Comparison of ENCODE assay signal across 15 cellular contexts in genomic region chr13:39040206-39040605, GRCh38. TPM values are rescaled to one million over a fixed set of nuclear protein-coding genes. Genes with fewer than 3 reads are reported as not detected.
DNase-seq lines count a peak whose midpoint lies in the region; ATAC-seq lines count a peak whose summit lies in the region.
"Had no signal": no experiment of that assay in that cellular context is flagged by ENCODE, and none has a peak within 500 bp of the region (broad histone marks: within the 10 kb centered on the region; RNA-seq: fewer than 3 reads in every experiment).

No MANE protein-coding gene starts in this region.

- no CpG with 5 or more reads among the region's 1 CpG for WGBS in mesenchymal stem cell

- no peaks in the 10 kb centered on the region for H3K27me3 Mint-ChIP-seq in activated T-helper 2 cell treated with anti-CD3 and anti-CD28 coated beads, Interferon-gamma antibody, Interleukin-2, Interleukin-4, amounts not matched to agents 10 μg/mL and 5 μg/mL and 100 μg/mL, durations not matched to agents 14 hours and 24 hours and 36 hours (ENCODE audit: low read depth)
- H3K27me3 Mint-ChIP-seq: CD4-positive, alpha-beta memory T cell; effector memory CD8-positive, alpha-beta T cell had no signal

- no peak overlapping the region for H2BK120ac ChIP-seq in mesenchymal stem cell (ENCODE audit: low read depth, low read length)

- H3K27me3 ChIP-seq in ACC112 (ENCODE audit: insufficient read depth, low read length) (no peaks in the 10 kb centered on the region), mesenchymal stem cell (ENCODE audit: control insufficient read depth in 1 of 2, insufficient read depth in 1 of 2, low read length in 2 of 2) (no peaks in the 10 kb centered on the region)
- H3K27me3 ChIP-seq: heart right ventricle had no signal

- peak overlapping the region; percentile 51 for H3K27ac Mint-ChIP-seq in activated T-helper 2 cell treated with anti-CD3 and anti-CD28 coated beads, Interferon-gamma antibody, Interleukin-2, Interleukin-4, amounts not matched to agents 10 μg/mL and 5 μg/mL and 100 μg/mL, durations not matched to agents 14 hours and 24 hours and 36 hours

- H3K18ac ChIP-seq in mesenchymal stem cell (ENCODE audit: low read depth in 1 of 2, low read length in 2 of 2), result no peak overlapping the region

- no peak overlapping the region for H3K14ac ChIP-seq in mesenchymal stem cell (ENCODE audit: low read length in 2 of 2)

- H3K4me1 Mint-ChIP-seq in activated T-helper 2 cell treated with anti-CD3 and anti-CD28 coated beads, Interferon-gamma antibody, Interleukin-2, Interleukin-4, amounts not matched to agents 10 μg/mL and 5 μg/mL and 100 μg/mL, durations not matched to agents 14 hours and 24 hours and 36 hours (ENCODE audit: low read depth), result peaks cover 24% of the 10 kb centered on the region

- no peak overlapping the region for H3K27ac ChIP-seq in ACC112 (ENCODE audit: low read depth, low read length)
- H3K27ac ChIP-seq in mesenchymal stem cell (ENCODE audit: low read length, poor library complexity, severe bottlenecking), result no peak overlapping the region

- H3K4ac ChIP-seq in mesenchymal stem cell (ENCODE audit: low read depth in 1 of 2, low read length in 2 of 2), result no peak overlapping the region

- no peak overlapping the region for H2AK5ac ChIP-seq in mesenchymal stem cell (ENCODE audit: low read length, severe bottlenecking)

- H3K9ac ChIP-seq in mesenchymal stem cell (ENCODE audit: low read length), result peak overlapping the region; percentile 55

- no peak overlapping the region for H3K23ac ChIP-seq in mesenchymal stem cell (ENCODE audit: low read length in 2 of 2)

- H3K4me3 ChIP-seq in ACC112 (ENCODE audit: low read depth, low read length) (peak overlapping the region; percentile 26), mesenchymal stem cell (ENCODE audit: insufficient read depth in 1 of 2, low read depth in 1 of 2, low read length in 2 of 2) (no peak overlapping the region)
- H3K4me3 ChIP-seq: lung had no signal

- intact Hi-C loops in activated T-helper 2 cell treated with anti-CD3 and anti-CD28 coated beads, Interferon-gamma antibody, Interleukin-2, Interleukin-4, amounts not matched to agents 10 μg/mL and 5 μg/mL and 100 μg/mL, durations not matched to agents 14 hours and 24 hours and 36 hours (cut with micrococcal nuclease), result no loop called here

- no peak overlapping the region for H2BK12ac ChIP-seq in mesenchymal stem cell (ENCODE audit: low read length in 2 of 2)

- no peaks in the 10 kb centered on the region for H3K9me3 ChIP-seq in mesenchymal stem cell (ENCODE audit: control insufficient read depth, low read length)
- H3K9me3 ChIP-seq: heart right ventricle had no signal

- H3K4me1 ChIP-seq in ACC112 (ENCODE audit: control insufficient read depth, insufficient read depth, low read length, unreplicated experiment) (peaks cover 13% of the 10 kb centered on the region), mesenchymal stem cell (ENCODE audit: control insufficient read depth, insufficient read depth, low read depth, low read length) (peaks cover 2% of the 10 kb centered on the region)

- H3K79me1 ChIP-seq in mesenchymal stem cell (replicated peaks; ENCODE audit: low read length, poor library complexity, severe bottlenecking), result peaks cover 7% of the 10 kb centered on the region

- H2AFZ ChIP-seq in ACC112 (ENCODE audit: low read length, unreplicated experiment) (no peak overlapping the region), mesenchymal stem cell (ENCODE audit: low read depth, low read length) (no peak overlapping the region)

- H3K4me2 ChIP-seq in mesenchymal stem cell (ENCODE audit: low read length, poor library complexity, severe bottlenecking), result no peak overlapping the region

- ATAC-seq in GM18909 (IDR thresholded peaks at IDR 0.05; ENCODE audit: poor library complexity, unreplicated experiment) (no peak), HG02981 (IDR thresholded peaks at IDR 0.05; ENCODE audit: unreplicated experiment) (no peak)
- ATAC-seq: activated CD4-positive, CD25-positive, alpha-beta regulatory T cell treated with anti-CD3 and anti-CD28 coated beads, Interleukin-2, amount 50 U/mL, for 24 hours; effector memory CD8-positive, alpha-beta T cell; heart right ventricle had no signal

- H3K36me3 ChIP-seq in ACC112 (ENCODE audit: insufficient read depth, low read length) (no peaks in the 10 kb centered on the region), mesenchymal stem cell (ENCODE audit: control insufficient read depth in 1 of 2, insufficient read depth in 2 of 2, low read depth in 1 of 2, low read length in 2 of 2) (peaks cover 0 to 18% of the 10 kb centered on the region in 2 experiments)

- H2BK15ac ChIP-seq in mesenchymal stem cell (ENCODE audit: low read depth, poor library complexity, severe bottlenecking), result no peak overlapping the region

- DNase-seq in GF-D8 (lab: John Stamatoyannopoulos, UW), result peak; percentile 41
- no peak for DNase-seq in activated T-helper 2 cell treated with anti-CD3 and anti-CD28 coated beads, Interferon-gamma antibody, Interleukin-2, Interleukin-4, amounts not matched to agents 10 μg/mL and 5 μg/mL and 100 μg/mL, durations not matched to agents 14 hours and 24 hours and 36 hours (ENCODE audit: low spot score)
- DNase-seq in mesenchymal stem cell, result peak; percentile 22
- no peak for DNase-seq in NCI-H1436 (lab: John Stamatoyannopoulos, UW)
- DNase-seq in NCI-H748 (lab: John Stamatoyannopoulos, UW; ENCODE audit: unreplicated experiment), result no peak
- DNase-seq: CD4-positive, alpha-beta memory T cell; effector memory CD8-positive, alpha-beta T cell; heart right ventricle; KG1 had no signal

- no peak overlapping the region for H4K8ac ChIP-seq in mesenchymal stem cell (ENCODE audit: low read length)

- no peak overlapping the region for H2BK5ac ChIP-seq in mesenchymal stem cell (ENCODE audit: low read depth, low read length, poor library complexity, severe bottlenecking)

- H3K79me2 ChIP-seq in ACC112 (ENCODE audit: control insufficient read depth, insufficient read depth, low read length, unreplicated experiment), result peaks cover 34% of the 10 kb centered on the region

- H4K91ac ChIP-seq in mesenchymal stem cell (ENCODE audit: low read length), result no peak overlapping the region

- peaks cover 42% of the 10 kb centered on the region for H3K36me3 Mint-ChIP-seq in activated T-helper 2 cell treated with anti-CD3 and anti-CD28 coated beads, Interferon-gamma antibody, Interleukin-2, Interleukin-4, amounts not matched to agents 10 μg/mL and 5 μg/mL and 100 μg/mL, durations not matched to agents 14 hours and 24 hours and 36 hours (ENCODE audit: low read depth)

- no peaks in the 10 kb centered on the region for H3K9me3 Mint-ChIP-seq in activated T-helper 2 cell treated with anti-CD3 and anti-CD28 coated beads, Interferon-gamma antibody, Interleukin-2, Interleukin-4, amounts not matched to agents 10 μg/mL and 5 μg/mL and 100 μg/mL, durations not matched to agents 14 hours and 24 hours and 36 hours
- H3K9me3 Mint-ChIP-seq: CD4-positive, alpha-beta memory T cell; effector memory CD8-positive, alpha-beta T cell had no signal

- peak overlapping the region; percentile 61 for H3K4me3 Mint-ChIP-seq in activated T-helper 2 cell treated with anti-CD3 and anti-CD28 coated beads, Interferon-gamma antibody, Interleukin-2, Interleukin-4, amounts not matched to agents 10 μg/mL and 5 μg/mL and 100 μg/mL, durations not matched to agents 14 hours and 24 hours and 36 hours (ENCODE audit: low read depth)

RNA-seq across cellular contexts. Expression of gene NHLRC3, which starts 1.9 kb away (rescaled TPM):
- 21.6 and 22.5 TPM in 2 replicates for total RNA-seq in activated T-helper 2 cell treated with anti-CD3 and anti-CD28 coated beads, Interferon-gamma antibody, Interleukin-2, Interleukin-4, amounts not matched to agents 10 μg/mL and 5 μg/mL and 100 μg/mL, durations not matched to agents 14 hours and 24 hours and 36 hours
- 11.7 TPM for polyA plus RNA-seq in mesenchymal stem cell (2013, experiment 1 of 2)
- polyA plus RNA-seq in mesenchymal stem cell (2013, experiment 2 of 2), result 11.3 TPM

RNA-seq across cellular contexts. Expression of gene PROSER1, which starts 2.3 kb away (rescaled TPM):
- 90.9 and 92.0 TPM in 2 replicates for total RNA-seq in activated T-helper 2 cell treated with anti-CD3 and anti-CD28 coated beads, Interferon-gamma antibody, Interleukin-2, Interleukin-4, amounts not matched to agents 10 μg/mL and 5 μg/mL and 100 μg/mL, durations not matched to agents 14 hours and 24 hours and 36 hours
- 31.7 TPM for polyA plus RNA-seq in mesenchymal stem cell (2013, experiment 1 of 2)
- polyA plus RNA-seq in mesenchymal stem cell (2013, experiment 2 of 2), result 30.4 TPM

RNA-seq across cellular contexts. Expression of gene STOML3, which starts 49.6 kb away (rescaled TPM):
- total RNA-seq in activated T-helper 2 cell treated with anti-CD3 and anti-CD28 coated beads, Interferon-gamma antibody, Interleukin-2, Interleukin-4, amounts not matched to agents 10 μg/mL and 5 μg/mL and 100 μg/mL, durations not matched to agents 14 hours and 24 hours and 36 hours, result not detected in 2 replicates
- not detected for polyA plus RNA-seq in mesenchymal stem cell (2013, experiment 1 of 2)
- polyA plus RNA-seq in mesenchymal stem cell (2013, experiment 2 of 2), result not detected
- total RNA-seq: CD4-positive, alpha-beta memory T cell; heart right ventricle; ureter had no signal
- polyA plus RNA-seq: CD4-positive, alpha-beta memory T cell; heart right ventricle had no signal

Comparison
In these comparisons a context has a peak if more than half of its experiments do, and no peak if none do; other contexts are left out.
1. DNase-seq: peak in GF-D8 (single experiment) and mesenchymal stem cell (single experiment); none in activated T-helper 2 cell treated with anti-CD3 and anti-CD28 coated beads, Interferon-gamma antibody, Interleukin-2, Interleukin-4, amounts not matched to agents 10 μg/mL and 5 μg/mL and 100 μg/mL, durations not matched to agents 14 hours and 24 hours and 36 hours (single experiment), NCI-H1436 (single experiment) and NCI-H748 (single experiment).